Comparison of ENCODE assay signal across 25 cellular contexts in the genomic region with DNA sequence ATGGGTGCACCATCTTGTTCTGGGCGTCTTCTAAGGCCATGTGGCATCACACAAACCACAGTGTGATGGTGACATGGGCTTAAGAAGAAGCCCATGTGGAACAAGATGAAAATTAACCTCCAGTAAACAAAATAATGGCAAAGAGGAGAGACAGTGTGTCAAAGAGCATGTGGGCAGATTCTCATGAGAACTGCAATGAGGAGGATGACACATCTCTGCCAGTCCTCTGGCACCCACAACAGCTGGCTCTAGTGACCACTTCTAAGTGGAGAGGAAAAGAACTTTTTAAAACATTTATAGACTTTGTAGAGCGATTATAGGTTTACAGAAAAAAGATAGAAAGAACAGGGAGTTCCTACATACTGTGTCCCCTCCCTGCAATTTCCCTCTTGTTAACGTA.
A peak's percentile ranks its signal among the peaks of the same experiment; 100 is the strongest.
DNase-seq lines count a peak whose midpoint lies in the region; ATAC-seq and TF ChIP-seq lines count a peak whose summit lies in the region.
"Had no signal": no experiment of that assay in that cellular context is flagged by ENCODE, and none has a peak within 500 bp of the region (broad histone marks: within the 10 kb centered on the region; RNA-seq: fewer than 3 reads in every experiment).

No MANE protein-coding gene starts in this region.

- H3K4me1 ChIP-seq in uterus = no peaks in the 10 kb centered on the region
- H3K4me1 ChIP-seq: prostate gland had no signal

- H3K9me3 ChIP-seq in uterus = no peaks in the 10 kb centered on the region
- H3K9me3 ChIP-seq: prostate gland, tibial artery had no signal

- intact Hi-C loops in left colon (cut with DNase I, micrococcal nuclease) = loop anchor here in 1 of 2 donors (10.0 kb wide), 1 partner anchor 752 kb away; no protein-coding TSS in a partner anchor
- intact Hi-C loops in uterus (cut with DNase I; ENCODE audit: low total_unique reads) = no loop called here

- peak; percentile 9 for DNase-seq in DMS 273 (lab: John Stamatoyannopoulos, UW; ENCODE audit: unreplicated experiment)
- no peak for DNase-seq in DMS 273 treated with DMSO at 0.1 percent for 48 hours (lab: John Stamatoyannopoulos, UW)
- DNase-seq in left colon = no peak
- DNase-seq in uterus = no peak
- DNase-seq in activated effector memory CD4-positive, alpha-beta T cell treated with Interleukin-2 at 50 U/mL for 16 hours = no peak
- DNase-seq in SW 1271 (lab: John Stamatoyannopoulos, UW) = no peak
- DNase-seq: activated CD4-positive, alpha-beta T cell treated with anti-CD3 and anti-CD28 coated beads for 36 hours; activated CD8-positive, alpha-beta T cell treated with anti-CD3 and anti-CD28 coated beads, Interleukin-2, amount 10 ng/mL, durations not matched to agents 7 days and 5 days; amygdala; brain microvascular endothelial cell; CD4-positive, alpha-beta memory T cell; H9; naive thymus-derived CD4-positive, alpha-beta T cell; NCI-H2107; NCI-H345; SHP77; stimulated activated CD4-positive, alpha-beta T cell treated with anti-CD3 and anti-CD28 coated beads, Interleukin-4, amount 100 ng/mL, for 1 hour; tibial artery had no signal

- H3K36me3 ChIP-seq in uterus = no peaks in the 10 kb centered on the region
- H3K36me3 ChIP-seq: brain microvascular endothelial cell, prostate gland, tibial artery had no signal

- ATAC-seq in left colon = peak; percentile 19
- no peak for ATAC-seq in esophagus mucosa
- ATAC-seq: activated CD4-positive, alpha-beta T cell treated with anti-CD3 and anti-CD28 coated beads for 36 hours; activated CD8-positive, alpha-beta T cell treated with anti-CD3 and anti-CD28 coated beads, Interleukin-2, amount 10 ng/mL, durations not matched to agents 7 days and 5 days; activated T-helper 17 cell treated with anti-CD3 and anti-CD28 coated beads, Interleukin-2, amount 50 U/mL, for 72 hours; naive thymus-derived CD4-positive, alpha-beta T cell; Panc1; sciatic nerve had no signal

- TF ChIP-seq POLR2A in uterus (IDR thresholded peaks at IDR 0.05) = no peak

- TF ChIP-seq CTCF in VCaP (conservative IDR thresholded peaks at IDR 0.05) (no peak), uterus (IDR thresholded peaks at IDR 0.05) (no peak)

- H3K27me3 ChIP-seq in uterus = no peaks in the 10 kb centered on the region
- H3K27me3 ChIP-seq: brain microvascular endothelial cell, tibial artery had no signal

- H3K27ac ChIP-seq in VCaP (peak overlapping the region; percentile 66), uterus (no peak overlapping the region)
- H3K27ac ChIP-seq: 22Rv1, brain microvascular endothelial cell, prostate gland, tibial artery had no signal

- no peak overlapping the region for H3K4me3 ChIP-seq in uterus
- H3K4me3 ChIP-seq: prostate gland, tibial artery had no signal
